Comparison of ENCODE assay signal across 9 cellular contexts in genomic region chr6:151067684-151068596, GRCh38.
DNase-seq lines count a peak whose midpoint lies in the region; ATAC-seq, FAIRE-seq and TF ChIP-seq lines count a peak whose summit lies in the region.
"Had no signal": no experiment of that assay in that cellular context is flagged by ENCODE, and none has a peak within 500 bp of the region (broad histone marks: within the 10 kb centered on the region; RNA-seq: fewer than 3 reads in every experiment).

No MANE protein-coding gene starts in this region.

- intact Hi-C loops in ascending aorta (cut with DNase I) = no loop called here

- no peak overlapping the region for H3K4me3 ChIP-seq in ascending aorta
- no peak overlapping the region for H3K4me3 ChIP-seq in H7 (ENCODE audit: insufficient read depth, low read depth, low read length)

- ATAC-seq in HG03045 (IDR thresholded peaks at IDR 0.05; ENCODE audit: unreplicated experiment) = no peak

- peak; percentile 98 for DNase-seq in HFFc6
- DNase-seq in ascending aorta (ENCODE audit: low spot score in 2 of 2) = peak in 1 of 2 donors; percentile 85
- DNase-seq in stromal cell of bone marrow (ENCODE audit: low read depth) = peak; percentile 94
- DNase-seq in H7 = no peak
- no peak for DNase-seq in NCI-H510A (lab: John Stamatoyannopoulos, UW)
- DNase-seq in KBM-7 = no peak

- H3K36me3 Mint-ChIP-seq in HFFc6 (ENCODE audit: low read depth) = peaks cover 21% of the 10 kb centered on the region

- H3K4me3 Mint-ChIP-seq in HFFc6 = peak overlapping the region; percentile 81
- H3K4me3 Mint-ChIP-seq: memory B cell had no signal

- peaks cover 67% of the 10 kb centered on the region for H3K4me1 Mint-ChIP-seq in HFFc6 (ENCODE audit: low read depth)

- peak; percentile 81 for FAIRE-seq in islet of Langerhans (lab: Jason Lieb, UNC)

- H3K27ac Mint-ChIP-seq in HFFc6 = peak overlapping the region; percentile 97
- H3K27ac Mint-ChIP-seq: memory B cell had no signal

- H3K9me3 ChIP-seq in ascending aorta = no peaks in the 10 kb centered on the region

- H3K27ac ChIP-seq in ascending aorta = peak overlapping the region; percentile 73 to 86

- no peaks in the 10 kb centered on the region for H3K9me3 Mint-ChIP-seq in HFFc6

- H3K36me3 ChIP-seq in ascending aorta (no peaks in the 10 kb centered on the region), H7 (replicated peaks; ENCODE audit: control insufficient read depth, insufficient read depth, low read length) (no peaks in the 10 kb centered on the region)

- peaks cover 6 to 42% of the 10 kb centered on the region in 2 donors for H3K4me1 ChIP-seq in ascending aorta

- H3K27me3 Mint-ChIP-seq in HFFc6 (ENCODE audit: insufficient read depth) = no peaks in the 10 kb centered on the region; the same call in 1 of the 2 replicates
- H3K27me3 Mint-ChIP-seq: memory B cell had no signal

- in situ Hi-C loops in KBM-7 (cut with MboI; ENCODE audit: low pct_unique_long_range_greater_than_20kb, low sequenced_read_pairs) = no loop called here

- TF ChIP-seq CTCF in HFFc6 (IDR thresholded peaks at IDR 0.05) = no peak
- no peak for TF ChIP-seq CTCF in ascending aorta (IDR thresholded peaks at IDR 0.05)

- H3K27me3 ChIP-seq in ascending aorta = no peaks in the 10 kb centered on the region
- no peaks in the 10 kb centered on the region for H3K27me3 ChIP-seq in H7 (ENCODE audit: control insufficient read depth, insufficient read depth, low read length)

Comparison
In these comparisons a context has a peak if more than half of its experiments do, and no peak if none do; other contexts are left out.
1. DNase-seq: peak in HFFc6 (single experiment) and stromal cell of bone marrow (single experiment); none in H7 (single experiment), NCI-H510A (single experiment) and KBM-7 (single experiment).